1 cellular context compared by ENCODE assay signal in genomic region chr18:62784966-62785413, GRCh38.
TF ChIP-seq lines count a peak whose summit lies in the region.

No MANE protein-coding gene starts in this region.

TF ChIP-seq in GM23338, 12 proteins besides CTCF, POLR2A, EP300 and RAD21 (continued from another document):
- no peak for TF ChIP-seq ZNF462 (CRISPR knock-in tag; IDR thresholded peaks at IDR 0.05)
- TF ChIP-seq REST (IDR thresholded peaks at IDR 0.05; ENCODE audit: unreplicated experiment): no peak
- TF ChIP-seq EZH2phosphoT487 (IDR thresholded peaks at IDR 0.05; ENCODE audit: unreplicated experiment): no peak
